ENCODE assay signal across 22 cellular contexts in the genomic region with DNA sequence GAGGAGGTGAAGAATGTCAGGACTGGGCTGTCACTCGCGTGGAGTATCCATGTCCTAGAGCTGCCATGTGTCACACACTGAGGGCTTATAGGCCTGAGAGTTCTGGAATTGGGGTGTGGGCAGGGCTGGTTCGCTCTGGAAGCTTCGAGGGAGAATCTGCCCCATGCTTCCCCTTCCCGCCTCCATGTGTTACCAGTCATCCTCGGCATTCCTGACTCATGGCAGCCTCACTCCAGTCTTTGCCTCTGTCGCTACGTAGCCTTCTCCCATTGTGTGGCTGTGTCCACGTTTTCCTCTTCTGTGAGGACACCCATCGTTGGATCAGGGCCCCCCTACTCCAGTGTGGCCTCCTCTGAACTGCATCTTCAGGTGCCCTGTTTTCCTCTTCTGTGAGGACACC.
"Had no signal": no experiment of that assay in that cellular context is flagged by ENCODE, and none has a peak within 500 bp of the region (broad histone marks: within the 10 kb centered on the region; RNA-seq: fewer than 3 reads in every experiment).

No MANE protein-coding gene starts in this region.

- H3K27ac Mint-ChIP-seq: memory B cell, nephron had no signal

- FAIRE-seq: kidney had no signal

- ATAC-seq: effector memory CD8-positive, alpha-beta T cell; gastroesophageal sphincter; left cardiac atrium; lower lobe of right lung; stimulated activated naive CD8-positive, alpha-beta T cell treated with anti-CD3 and anti-CD28 coated beads, Interleukin-15, Interleukin-2, amounts not matched to agents 100 U/mL and 50 U/mL, for 24 hours; upper lobe of right lung had no signal

- H3K9me3 ChIP-seq: esophagus squamous epithelium, gastroesophageal sphincter, left ventricle myocardium inferior, lower lobe of right lung, psoas muscle, sigmoid colon, tibial artery, upper lobe of right lung, vagina had no signal

- H3K9me3 Mint-ChIP-seq: effector memory CD8-positive, alpha-beta T cell; memory B cell; naive B cell; nephron had no signal

- H3K27ac ChIP-seq: esophagus squamous epithelium, gastroesophageal sphincter, left ventricle myocardium inferior, lower lobe of right lung, psoas muscle, sigmoid colon, skin epidermis, tibial artery, upper lobe of right lung, vagina had no signal

- H3K4me1 ChIP-seq: esophagus squamous epithelium, gastroesophageal sphincter, lower lobe of right lung, psoas muscle, tibial artery, upper lobe of right lung, vagina had no signal

- DNase-seq: effector memory CD8-positive, alpha-beta T cell; esophagus squamous epithelium; foreskin fibroblast; glutamatergic neuron; kidney; left cardiac atrium; lower lobe of right lung; naive B cell; psoas muscle; retina; sigmoid colon; stimulated activated CD4-positive, alpha-beta T cell treated with anti-CD3 and anti-CD28 coated beads, Interleukin-12 subunit alpha, Interleukin-12 subunit beta, amount 100 ng/mL, for 4 hours; stimulated activated CD4-positive, alpha-beta T cell treated with anti-CD3 and anti-CD28 coated beads, Interleukin-2, amount 100 ng/mL, for 48 hours; stimulated activated naive CD8-positive, alpha-beta T cell treated with anti-CD3 and anti-CD28 coated beads, Interleukin-15, Interleukin-2, amounts not matched to agents 100 U/mL and 50 U/mL, for 24 hours had no signal

- H3K27me3 ChIP-seq: esophagus squamous epithelium, gastroesophageal sphincter, sigmoid colon, tibial artery, upper lobe of right lung, vagina had no signal

- H3K4me3 ChIP-seq: esophagus squamous epithelium, gastroesophageal sphincter, left ventricle myocardium inferior, lower lobe of right lung, psoas muscle, sigmoid colon, skin epidermis, tibial artery, upper lobe of right lung, vagina had no signal

- H3K4me3 Mint-ChIP-seq: effector memory CD8-positive, alpha-beta T cell; memory B cell; nephron had no signal

- H3K27me3 Mint-ChIP-seq: effector memory CD8-positive, alpha-beta T cell; memory B cell; naive B cell had no signal

- H3K36me3 ChIP-seq: sigmoid colon, upper lobe of right lung, vagina had no signal
